ENCODE assay signal across 1 cellular context in the genomic region with DNA sequence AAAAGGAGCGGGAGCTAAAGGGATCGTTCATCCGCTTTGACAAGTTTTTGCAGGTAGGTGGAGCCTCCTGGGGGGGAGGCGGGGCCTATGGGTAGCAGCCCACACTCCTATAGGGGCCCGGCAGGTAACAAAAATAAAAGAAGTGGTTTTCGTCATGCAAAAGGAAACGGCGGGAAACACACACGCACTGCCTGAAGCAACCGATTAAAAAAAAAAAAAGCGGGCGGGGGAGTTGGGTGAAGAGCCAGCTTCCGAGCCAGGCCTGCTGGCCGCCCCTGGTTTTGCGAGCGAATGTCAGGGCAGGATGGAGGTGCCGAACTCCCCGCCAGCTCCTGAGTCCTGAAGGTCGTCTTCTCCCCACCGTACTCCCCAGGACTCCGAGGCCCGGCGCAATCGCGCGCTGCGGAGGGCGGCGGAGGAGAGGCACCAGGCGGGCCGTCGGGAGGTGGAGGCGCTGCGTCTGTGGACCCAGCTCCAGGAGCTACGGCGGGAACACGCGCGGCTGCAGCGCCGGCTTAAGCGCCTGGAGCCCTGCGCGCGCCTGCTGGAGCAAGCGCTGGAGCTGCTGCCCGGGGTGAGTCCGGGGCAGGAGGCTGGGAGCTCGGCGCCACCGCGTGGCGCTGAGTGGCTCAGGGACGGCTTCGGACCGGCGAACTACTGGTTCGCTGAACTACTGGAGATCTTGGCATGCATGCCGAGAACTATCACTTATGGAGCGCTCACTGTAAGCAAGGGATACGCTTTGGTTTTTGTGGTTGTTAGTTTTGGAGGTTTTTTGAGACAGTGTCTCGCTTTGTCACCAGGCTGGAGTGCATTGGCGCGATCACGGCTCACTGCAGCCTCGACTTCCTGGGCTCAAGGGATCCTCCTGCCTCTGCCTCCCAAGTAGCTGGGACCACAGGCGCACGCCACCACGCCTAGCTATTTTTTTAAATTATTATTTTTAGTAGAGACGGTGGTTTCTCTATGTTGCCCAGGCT.
TF ChIP-seq lines count a peak whose summit lies in the region.

No MANE protein-coding gene starts in this region.

TF ChIP-seq in HepG2, 621 proteins besides CTCF, POLR2A, EP300 and RAD21 (continued from another document):
- TF ChIP-seq THRA (CRISPR knock-in tag; IDR thresholded peaks at IDR 0.05; ENCODE audit: borderline replicate concordance) (peak; percentile 72; the same call in 1 of the 2 replicates), ZNF263 (CRISPR knock-in tag; IDR thresholded peaks at IDR 0.05) (0 out of 2 replicates have a peak, but pooled peaks have one; percentile 29), MED1 (CRISPR knock-in tag; IDR thresholded peaks at IDR 0.05) (no peak), ZNF460 (CRISPR knock-in tag; IDR thresholded peaks at IDR 0.05; ENCODE audit: borderline replicate concordance) (peak; percentile 49; the same call in 1 of the 2 replicates), ISX (CRISPR knock-in tag; conservative IDR thresholded peaks at IDR 0.05) (0 out of 2 replicates have a peak, but pooled peaks have one; percentile 33), ZNF7 (CRISPR knock-in tag; IDR thresholded peaks at IDR 0.05) (no peak)
